7 cellular contexts compared by ENCODE assay signal in genomic region chr1:61077676-61078521, GRCh38. TPM values are rescaled to one million over a fixed set of nuclear protein-coding genes. Genes with fewer than 3 reads are reported as not detected.
A peak's percentile ranks its signal among the peaks of the same experiment; 100 is the strongest.
DNase-seq lines count a peak whose midpoint lies in the region; ATAC-seq lines count a peak whose summit lies in the region.

No MANE protein-coding gene starts in this region.

- DNase-seq in NCI-H345 treated with DMSO at 0.1 percent for 48 hours (lab: John Stamatoyannopoulos, UW; ENCODE audit: unreplicated experiment) (peak; percentile 97), cerebellum (ENCODE audit: low spot score) (peak; percentile 94), islet precursor cell (peak; percentile 95)
- peak; percentile 32 to 78 (median 65) for DNase-seq in activated CD4-positive, CD25-positive, alpha-beta regulatory T cell (lab: John Stamatoyannopoulos, UW)
- DNase-seq in stimulated activated CD4-positive, alpha-beta T cell treated with anti-CD3 and anti-CD28 coated beads, Interleukin-12 subunit alpha, Interleukin-12 subunit beta, amount 100 ng/mL, for 24 hours (ENCODE audit: low read depth in 2 of 2): peak; percentile 68 to 88

- ATAC-seq in GM18861 (IDR thresholded peaks at IDR 0.05; ENCODE audit: unreplicated experiment) (peak; percentile 73), HG03280 (IDR thresholded peaks at IDR 0.05; ENCODE audit: unreplicated experiment) (peak; percentile 60)

RNA-seq across cellular contexts. Expression of gene NFIA, which starts 4.5 kb away (rescaled TPM):
- 86.0 TPM for total RNA-seq in cerebellum

Comparison
In these comparisons a context has a peak if more than half of its experiments do, and no peak if none do; other contexts are left out.
1. Peak in every context shown above with its lines: DNase-seq and ATAC-seq.